ENCODE assay signal across 24 cellular contexts in the genomic region with DNA sequence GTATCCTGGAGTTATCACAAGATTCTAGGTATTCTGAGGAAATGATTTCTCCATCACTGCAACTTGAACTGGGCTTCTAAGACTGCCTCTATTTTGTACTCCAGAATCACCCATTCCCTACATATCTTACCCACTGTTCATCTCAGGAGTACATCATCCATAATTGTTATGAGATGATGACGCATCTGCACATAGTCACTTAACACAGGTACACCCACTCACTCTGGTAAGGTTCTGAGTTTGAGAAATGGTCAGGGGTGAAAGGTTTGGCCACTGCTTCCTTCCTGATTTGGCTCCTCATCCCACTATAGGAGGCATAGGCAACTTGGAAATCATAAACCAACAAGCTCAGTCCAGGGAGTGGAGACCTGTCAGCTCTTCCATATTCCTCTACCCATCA.
DNase-seq lines count a peak whose midpoint lies in the region; ATAC-seq, FAIRE-seq and TF ChIP-seq lines count a peak whose summit lies in the region.
"Had no signal": no experiment of that assay in that cellular context is flagged by ENCODE, and none has a peak within 500 bp of the region (broad histone marks: within the 10 kb centered on the region; RNA-seq: fewer than 3 reads in every experiment).

No MANE protein-coding gene starts in this region.

- POLR2A ChIA-PET in WTC11 (lab: Charles Lee): no interaction called here

- ATAC-seq in HG03439 (IDR thresholded peaks at IDR 0.05; ENCODE audit: unreplicated experiment) (peak; percentile 24), WTC11 (no peak)
- ATAC-seq: heart right ventricle; naive thymus-derived CD4-positive, alpha-beta T cell; T-helper 17 cell had no signal

- H3K36me3 ChIP-seq in ACC112 (ENCODE audit: insufficient read depth, low read length) (no peaks in the 10 kb centered on the region), keratinocyte (ENCODE audit: control insufficient read depth in 2 of 2, extremely low read depth in 1 of 2, insufficient read depth in 2 of 2, low read length in 2 of 2) (no peaks in the 10 kb centered on the region)
- H3K36me3 ChIP-seq: BE2C, heart right ventricle, stomach, tibial nerve had no signal

- no peaks in the 10 kb centered on the region for H3K9me3 ChIP-seq in keratinocyte (ENCODE audit: control insufficient read depth, low read depth, low read length)
- H3K9me3 ChIP-seq: BE2C, heart right ventricle, SK-N-SH, stomach, tibial nerve had no signal

- H3K4me1 Mint-ChIP-seq in CD14-positive monocyte: no peaks in the 10 kb centered on the region
- no peaks in the 10 kb centered on the region for H3K4me1 Mint-ChIP-seq in WTC11
- H3K4me1 Mint-ChIP-seq: activated naive CD8-positive, alpha-beta T cell treated with anti-CD3 and anti-CD28 coated beads, Interleukin-2, amount 10 ng/mL, durations not matched to agents 7 days and 5 days had no signal

- H3K4me3 Mint-ChIP-seq in CD14-positive monocyte: no peak overlapping the region
- H3K4me3 Mint-ChIP-seq in WTC11: no peak overlapping the region
- H3K4me3 Mint-ChIP-seq: activated CD8-positive, alpha-beta T cell treated with anti-CD3 and anti-CD28 coated beads for 36 hours; activated naive CD8-positive, alpha-beta T cell treated with anti-CD3 and anti-CD28 coated beads, Interleukin-2, amount 10 ng/mL, durations not matched to agents 7 days and 5 days; naive thymus-derived CD4-positive, alpha-beta T cell; T-helper 17 cell had no signal

- TF ChIP-seq CTCF in keratinocyte (optimal IDR thresholded peaks at IDR 0.05 in 1 of 3, IDR thresholded peaks at IDR 0.05 in 1 of 3, conservative IDR thresholded peaks at IDR 0.05 in 1 of 3; ENCODE audit: extremely low read depth in 1 of 3, insufficient read depth in 2 of 3, low read length in 3 of 3) (no peak), CD14-positive monocyte (IDR thresholded peaks at IDR 0.05) (no peak), WTC11 (IDR thresholded peaks at IDR 0.05) (no peak)

- no peaks in the 10 kb centered on the region for H3K79me2 ChIP-seq in ACC112 (ENCODE audit: control insufficient read depth, insufficient read depth, low read length, unreplicated experiment)
- H3K79me2 ChIP-seq in keratinocyte (ENCODE audit: control insufficient read depth, insufficient read depth, low read length): no peaks in the 10 kb centered on the region

- H3K4me1 ChIP-seq in ACC112 (ENCODE audit: control insufficient read depth, insufficient read depth, low read length, unreplicated experiment) (peaks cover 26% of the 10 kb centered on the region), keratinocyte (ENCODE audit: control insufficient read depth, extremely low read depth, insufficient read depth, low read length) (peaks cover 11% of the 10 kb centered on the region)
- H3K4me1 ChIP-seq: heart right ventricle, stomach, tibial nerve had no signal

- H2AFZ ChIP-seq in ACC112 (ENCODE audit: low read length, unreplicated experiment) (no peak overlapping the region), keratinocyte (ENCODE audit: control insufficient read depth, low read length) (no peak overlapping the region)

- H3K9me1 ChIP-seq in keratinocyte (ENCODE audit: control insufficient read depth, extremely low read depth, insufficient read depth, low read length): no peaks in the 10 kb centered on the region

- peaks cover 0 to 2% (median 0%) of the 10 kb centered on the region in 7 donors for H3K9me3 Mint-ChIP-seq in CD14-positive monocyte
- H3K9me3 Mint-ChIP-seq in WTC11: no peaks in the 10 kb centered on the region
- H3K9me3 Mint-ChIP-seq: activated CD8-positive, alpha-beta T cell treated with anti-CD3 and anti-CD28 coated beads for 36 hours; activated naive CD8-positive, alpha-beta T cell treated with anti-CD3 and anti-CD28 coated beads, Interleukin-2, amount 10 ng/mL, durations not matched to agents 7 days and 5 days had no signal

- no peaks in the 10 kb centered on the region for H4K20me1 ChIP-seq in keratinocyte (ENCODE audit: control insufficient read depth, extremely low read depth, insufficient read depth, low read length)

- FAIRE-seq in keratinocyte (lab: Jason Lieb, UNC): no peak
- FAIRE-seq: G401.6 had no signal

- peak; percentile 12 for DNase-seq in amniotic epithelial cell (ENCODE audit: low read depth)
- DNase-seq in keratinocyte (ENCODE audit: low read depth, low spot score): no peak
- DNase-seq in GM19238 (ENCODE audit: insufficient read length, low spot score): no peak
- DNase-seq in middle frontal gyrus (ENCODE audit: extremely low spot score, low spot score): no peak
- no peak for DNase-seq in CD14-positive monocyte (ENCODE audit: low spot score)
- no peak for DNase-seq in WTC11 (ENCODE audit: low spot score)
- DNase-seq: activated CD4-positive, alpha-beta T cell treated with anti-CD3 and anti-CD28 coated beads for 1 hour; activated effector memory CD4-positive, alpha-beta T cell treated with Interleukin-2 at 50 U/mL for 16 hours; activated naive CD8-positive, alpha-beta T cell treated with anti-CD3 and anti-CD28 coated beads, Interleukin-2, amount 10 ng/mL, durations not matched to agents 7 days and 5 days; effector CD4-positive, alpha-beta T cell; heart right ventricle; left colon; naive thymus-derived CD4-positive, alpha-beta T cell; NCI-H748 treated with DMSO at 0.1 percent for 48 hours; occipital lobe; SK-N-SH; stomach; T-helper 17 cell had no signal

- H3K4me3 ChIP-seq in ACC112 (ENCODE audit: low read depth, low read length) (no peak overlapping the region), keratinocyte (ENCODE audit: control insufficient read depth in 2 of 3, extremely low read depth in 1 of 3, insufficient read depth in 2 of 3, low read depth in 1 of 3, low read length in 3 of 3) (no peak overlapping the region)
- H3K4me3 ChIP-seq: heart right ventricle, stomach, tibial nerve had no signal

- H3K27ac ChIP-seq in ACC112 (ENCODE audit: low read depth, low read length) (0 out of 2 replicates have a peak overlapping the region, but pooled peaks have one; percentile 18), keratinocyte (ENCODE audit: control insufficient read depth, insufficient read depth, low read length) (no peak overlapping the region)
- H3K27ac ChIP-seq: heart right ventricle, stomach, tibial nerve had no signal

- peak overlapping the region; percentile 19 for H3K4me2 ChIP-seq in keratinocyte (ENCODE audit: control insufficient read depth, extremely low read depth, insufficient read depth, low read depth, low read length)
- H3K4me2 ChIP-seq: SK-N-SH had no signal

- CTCF ChIA-PET in WTC11 (lab: Charles Lee): no interaction called here

- intact Hi-C loops in CD14-positive monocyte (cut with micrococcal nuclease): no loop called here

- H3K36me3 Mint-ChIP-seq in CD14-positive monocyte (no peaks in the 10 kb centered on the region), WTC11 (no peaks in the 10 kb centered on the region)
- H3K36me3 Mint-ChIP-seq: activated naive CD8-positive, alpha-beta T cell treated with anti-CD3 and anti-CD28 coated beads, Interleukin-2, amount 10 ng/mL, durations not matched to agents 7 days and 5 days; naive thymus-derived CD4-positive, alpha-beta T cell had no signal

- H3K9ac ChIP-seq in keratinocyte (ENCODE audit: control insufficient read depth, extremely low read depth, insufficient read depth, low read length): no peak overlapping the region
- H3K9ac ChIP-seq: SK-N-SH had no signal

- H3K27me3 ChIP-seq in ACC112 (ENCODE audit: insufficient read depth, low read length) (no peaks in the 10 kb centered on the region), keratinocyte (ENCODE audit: control insufficient read depth, extremely low read depth, insufficient read depth, low read length) (no peaks in the 10 kb centered on the region)
- H3K27me3 ChIP-seq: BE2C, heart right ventricle, stomach, tibial nerve had no signal

- peaks cover 0 to 2% (median 0%) of the 10 kb centered on the region in 3 donors for H3K27me3 Mint-ChIP-seq in CD14-positive monocyte (ENCODE audit: low read depth in 3 of 3)
- no peaks in the 10 kb centered on the region for H3K27me3 Mint-ChIP-seq in WTC11 (ENCODE audit: low read depth)
- H3K27me3 Mint-ChIP-seq: activated CD8-positive, alpha-beta T cell treated with anti-CD3 and anti-CD28 coated beads for 36 hours; activated naive CD8-positive, alpha-beta T cell treated with anti-CD3 and anti-CD28 coated beads, Interleukin-2, amount 10 ng/mL, durations not matched to agents 7 days and 5 days; naive thymus-derived CD4-positive, alpha-beta T cell; T-helper 17 cell had no signal

- dilution Hi-C loops in keratinocyte (cut with MboI; ENCODE audit: extremely low pct_ligation_motif_present, low sequenced_read_pairs): no loop called here

- H3K27ac Mint-ChIP-seq in CD14-positive monocyte (no peak overlapping the region), WTC11 (no peak overlapping the region)
- H3K27ac Mint-ChIP-seq: activated CD8-positive, alpha-beta T cell treated with anti-CD3 and anti-CD28 coated beads for 36 hours; activated naive CD8-positive, alpha-beta T cell treated with anti-CD3 and anti-CD28 coated beads, Interleukin-2, amount 10 ng/mL, durations not matched to agents 7 days and 5 days; naive thymus-derived CD4-positive, alpha-beta T cell; T-helper 17 cell had no signal

TF ChIP-seq in WTC11, 78 proteins besides CTCF, POLR2A, EP300 and RAD21 (continues in another document):
- TF ChIP-seq ZNF317 (CRISPR knock-in tag; IDR thresholded peaks at IDR 0.05; ENCODE audit: borderline replicate concordance, low read depth): no peak
- TF ChIP-seq NR3C1 (CRISPR knock-in tag; conservative IDR thresholded peaks at IDR 0.05; ENCODE audit: low read depth): no peak
- TF ChIP-seq ESRRA (CRISPR knock-in tag; IDR thresholded peaks at IDR 0.05; ENCODE audit: borderline replicate concordance): no peak
- TF ChIP-seq, protein P1, sequence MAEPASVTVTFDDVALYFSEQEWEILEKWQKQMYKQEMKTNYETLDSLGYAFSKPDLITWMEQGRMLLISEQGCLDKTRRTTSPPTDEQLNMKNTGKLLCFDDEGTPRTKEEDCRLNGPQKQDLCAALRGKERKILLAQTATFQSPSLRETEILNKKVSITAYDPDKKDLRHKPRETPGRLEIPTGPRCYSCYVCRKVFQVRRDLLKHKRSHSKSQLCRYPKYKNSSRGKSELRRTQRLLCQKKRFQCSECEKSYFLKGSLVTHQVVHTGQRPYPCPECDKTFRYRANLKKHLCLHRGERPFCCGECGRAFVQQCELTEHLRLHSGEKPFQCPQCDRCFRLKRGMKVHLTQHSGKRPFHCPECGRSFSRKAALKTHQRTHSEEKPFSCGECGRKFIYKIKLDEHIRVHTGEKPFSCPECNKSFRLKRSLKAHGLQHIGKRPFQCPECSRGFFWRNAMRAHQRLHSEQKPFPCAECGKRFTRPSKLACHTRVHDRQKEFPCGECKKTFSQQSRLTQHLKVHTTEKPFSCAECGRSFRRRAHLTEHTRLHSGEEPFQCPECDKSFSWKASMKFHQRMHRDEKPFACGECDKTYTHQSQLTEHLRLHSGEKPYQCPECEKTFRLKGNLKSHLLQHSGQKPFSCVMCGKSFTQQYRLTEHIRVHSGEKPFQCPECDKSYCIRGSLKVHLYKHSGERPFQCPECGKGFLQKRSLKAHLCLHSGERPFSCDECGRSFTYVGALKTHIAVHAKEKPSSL (CRISPR knock-in tag; conservative IDR thresholded peaks at IDR 0.05): no peak
